Comparison of ENCODE assay signal across 8 cellular contexts in the genomic region with DNA sequence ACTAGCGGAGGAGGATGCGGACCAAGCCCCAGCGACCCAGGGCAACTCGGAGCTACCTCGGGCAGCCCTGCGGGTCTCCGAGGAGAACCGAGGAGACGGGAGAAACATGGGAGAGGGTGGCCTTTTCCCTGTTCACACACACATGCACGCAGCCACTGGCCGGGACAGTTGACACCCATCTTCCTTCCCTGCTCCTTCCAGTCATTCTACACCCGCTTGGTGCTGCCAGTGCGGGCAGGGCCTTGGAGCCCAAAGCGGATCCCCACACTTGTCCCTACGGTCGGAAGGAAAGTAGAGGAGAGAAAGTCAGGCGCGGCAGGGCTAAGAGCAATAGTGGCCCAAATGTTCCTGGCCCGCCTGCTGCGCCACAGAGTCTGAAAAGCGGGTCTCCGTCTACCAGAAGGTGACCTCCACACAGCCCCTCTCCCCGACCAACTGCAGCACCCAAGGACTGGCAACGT. TPM values are rescaled to one million over a fixed set of nuclear protein-coding genes. Genes with fewer than 3 reads are reported as not detected.
DNase-seq lines count a peak whose midpoint lies in the region; ATAC-seq and TF ChIP-seq lines count a peak whose summit lies in the region.

No MANE protein-coding gene starts in this region.

- DNase-seq in M059J (ENCODE audit: low read depth) (peak; percentile 35), breast epithelium (ENCODE audit: low spot score in 2 of 2) (peak; percentile 46 to 51), left lung (peak in 1 of 2 donors; percentile 91), thyroid gland (no peak), NCI-H345 treated with DMSO at 0.1 percent for 48 hours (lab: John Stamatoyannopoulos, UW; ENCODE audit: unreplicated experiment) (no peak)
- no peak for DNase-seq in NK-92 treated with Interleukin-12 subunit alpha and Interleukin-12 subunit beta, amount 100 ng/mL, for 24 hours (lab: John Stamatoyannopoulos, UW)

- no peaks in the 10 kb centered on the region for H3K27me3 ChIP-seq in breast epithelium
- H3K27me3 ChIP-seq in left lung: no peaks in the 10 kb centered on the region
- H3K27me3 ChIP-seq in thyroid gland: no peaks in the 10 kb centered on the region

- peak; percentile 1 for ATAC-seq in left lung
- ATAC-seq in HG03469 (IDR thresholded peaks at IDR 0.05; ENCODE audit: unreplicated experiment): no peak

- H3K27ac ChIP-seq in breast epithelium (peak overlapping the region; percentile 93 to 96), left lung (peak overlapping the region; percentile 96 to 98), thyroid gland (peak overlapping the region; percentile 84 to 98 (median 96))

- H3K4me3 ChIP-seq in GM08714 (ENCODE audit: low read length) (peak overlapping the region; percentile 63; the same call in 1 of the 2 replicates), breast epithelium (peak overlapping the region; percentile 88 to 92 (median 91)), left lung (peak overlapping the region; percentile 53 to 94), thyroid gland (replicated peaks in 1 of 3) (peak overlapping the region; percentile 45 to 88 (median 58))

- H3K36me3 ChIP-seq in breast epithelium (no peaks in the 10 kb centered on the region), left lung (no peaks in the 10 kb centered on the region), thyroid gland (no peaks in the 10 kb centered on the region)

- WGBS in thyroid gland, 2 donors: 12 to 21% methylated on average over 19 to 20 of the region's 24 CpGs

- intact Hi-C loops in breast epithelium (cut with DNase I; ENCODE audit: low total_unique reads) (no loop called here), left lung (cut with DNase I) (no loop called here), thyroid gland (cut with DNase I) (loop anchor here (10.0 kb wide), 1 partner anchor 154 kb away; no protein-coding TSS in a partner anchor)

- H3K4me1 ChIP-seq in breast epithelium: peaks cover 0 to 4% of the 10 kb centered on the region in 2 donors
- peaks cover 17 to 30% of the 10 kb centered on the region in 2 donors for H3K4me1 ChIP-seq in left lung
- peaks cover 4 to 21% of the 10 kb centered on the region in 2 donors for H3K4me1 ChIP-seq in thyroid gland

- TF ChIP-seq CTCF in breast epithelium (IDR thresholded peaks at IDR 0.05) (no peak), left lung (IDR thresholded peaks at IDR 0.05) (no peak), thyroid gland (IDR thresholded peaks at IDR 0.05) (no peak)

- H3K9me3 ChIP-seq in breast epithelium (no peaks in the 10 kb centered on the region), left lung (no peaks in the 10 kb centered on the region), thyroid gland (no peaks in the 10 kb centered on the region)

- no peak for TF ChIP-seq POLR2A in breast epithelium (IDR thresholded peaks at IDR 0.05)
- no peak for TF ChIP-seq POLR2A in thyroid gland (IDR thresholded peaks at IDR 0.05)

RNA-seq across cellular contexts. Expression of gene PPP3CA, which starts 1.1 kb away (rescaled TPM):
- 21.7 and 30.3 TPM in 2 replicates for total RNA-seq in M059J (2014; rRNA removed; shearing (Covaris generic))
- total RNA-seq in breast epithelium (10 to 100 TPM; 32.4 to 59.6 (median 47.8) TPM), left lung (10 to 100 TPM; 47.4 to 57.4 TPM), thyroid gland (10 to 100 TPM; 31.6 to 45.8 (median 34.4) TPM)

Comparison
In these comparisons a context has a peak if more than half of its experiments do, and no peak if none do; other contexts are left out.
1. DNase-seq: peak in M059J (single experiment) and breast epithelium (2 of 2); none in thyroid gland (0 of 2), NCI-H345 treated with DMSO at 0.1 percent for 48 hours (single experiment) and NK-92 treated with Interleukin-12 subunit alpha and Interleukin-12 subunit beta, amount 100 ng/mL, for 24 hours (single experiment).
2. Peak in every context shown above with its lines, with median percentiles within 50 percentile points of each other: H3K4me3 ChIP-seq and H3K27ac ChIP-seq.